24 cellular contexts compared by ENCODE assay signal in the genomic region with DNA sequence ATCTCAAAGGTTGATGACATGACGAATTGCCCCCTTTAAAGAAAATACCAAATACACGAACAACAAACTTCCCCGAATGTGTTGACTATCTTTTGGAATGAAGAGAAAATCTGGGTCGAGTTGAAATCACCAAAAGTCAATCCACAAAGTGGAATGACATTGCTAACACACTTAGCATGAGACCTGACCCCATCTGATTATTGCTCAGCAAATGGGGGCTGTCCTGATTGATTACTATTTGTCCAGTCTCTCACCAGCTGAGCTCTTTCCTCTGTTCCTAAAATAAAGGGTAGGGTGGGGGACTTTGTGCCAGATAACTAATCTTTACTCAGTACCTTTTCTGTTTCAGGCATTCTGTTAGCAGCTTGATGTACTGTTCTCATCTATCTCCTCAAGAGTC.
"Had no signal": no experiment of that assay in that cellular context is flagged by ENCODE, and none has a peak within 500 bp of the region (broad histone marks: within the 10 kb centered on the region; RNA-seq: fewer than 3 reads in every experiment).

No MANE protein-coding gene starts in this region.

- DNase-seq: IMR-90, Karpas-422, KG1, MG63, NCI-H1092, NCI-H1105 treated with DMSO at 0.1 percent for 48 hours, NCI-H1417 treated with DMSO at 0.1 percent for 48 hours, NCI-H146, NCI-H1694 treated with DMSO at 0.1 percent for 48 hours, NCI-H2029, NCI-H2081 treated with DMSO at 0.1 percent for 48 hours, NCI-H2171, NCI-H226, NCI-H446, NCI-H510A, NCI-H524 treated with DMSO at 0.1 percent for 48 hours, NCI-H69, NCI-H774, Right ventricle myocardium superior, RPMI8226, SIG-M5 had no signal

- H3K4me1 ChIP-seq: SJSA1 had no signal

- H3K4me3 ChIP-seq: MG63, SJSA1, SK-N-MC had no signal

- ATAC-seq: HepG2 had no signal

- H3K36me3 ChIP-seq: MG63, SJSA1 had no signal

- H3K27me3 ChIP-seq: MG63 had no signal

- H3K9me3 ChIP-seq: MG63, SJSA1 had no signal

- H3K27ac ChIP-seq: SJSA1, SK-N-MC had no signal
